8 cellular contexts compared by ENCODE assay signal in genomic region chr12:24991209-24992049, GRCh38. TPM values are rescaled to one million over a fixed set of nuclear protein-coding genes. Genes with fewer than 3 reads are reported as not detected.
DNase-seq lines count a peak whose midpoint lies in the region; ATAC-seq, FAIRE-seq and TF ChIP-seq lines count a peak whose summit lies in the region.

No MANE protein-coding gene starts in this region.

- no peaks in the 10 kb centered on the region for H3K36me3 Mint-ChIP-seq in T-helper 2 cell treated with Interferon-gamma antibody and Interleukin-4, amounts not matched to agents 5 μg/mL and 100 μg/mL, for 36 hours (ENCODE audit: low read depth)

- TF ChIP-seq CTCF in astrocyte of the cerebellum (IDR thresholded peaks at IDR 0.05; ENCODE audit: low read depth, low read length, missing control alignments): peak; percentile 28

- WGBS in small intestine, 3 donors: 36 to 40% (median 38%) methylated on average over 9 of the region's 9 CpGs

- no peaks in the 10 kb centered on the region for H3K9me3 Mint-ChIP-seq in T-helper 2 cell treated with Interferon-gamma antibody and Interleukin-4, amounts not matched to agents 5 μg/mL and 100 μg/mL, for 36 hours

- no peak for TF ChIP-seq POLR2A in GM12892 (IDR thresholded peaks at IDR 0.05; ENCODE audit: low read depth, low read length)

- no peak overlapping the region for H3K4me3 ChIP-seq in astrocyte of the cerebellum (ENCODE audit: low read depth, low read length)
- H3K4me3 ChIP-seq in small intestine (ENCODE audit: low read depth in 1 of 2, low read length in 2 of 2): no peak overlapping the region

- no peak overlapping the region for H3K27ac Mint-ChIP-seq in T-helper 2 cell treated with Interferon-gamma antibody and Interleukin-4, amounts not matched to agents 5 μg/mL and 100 μg/mL, for 36 hours

- FAIRE-seq in GM12892 (lab: Jason Lieb, UNC) (peak; percentile 85), small intestine (lab: Jason Lieb, UNC) (peak; percentile 93)

- in situ Hi-C loops in astrocyte of the cerebellum (cut with HindIII; ENCODE audit: low sequenced_read_pairs): loop anchor here (10.0 kb wide), 1 partner anchor 163 kb away; no protein-coding TSS in a partner anchor

- no peaks in the 10 kb centered on the region for H3K9me3 ChIP-seq in small intestine (ENCODE audit: control insufficient read depth, low read depth)

- no peaks in the 10 kb centered on the region for H3K4me1 ChIP-seq in small intestine (ENCODE audit: control insufficient read depth in 2 of 2, insufficient read depth in 1 of 2, low read depth in 1 of 2, low read length in 1 of 2)

- H3K4me3 Mint-ChIP-seq in T-helper 2 cell treated with Interferon-gamma antibody and Interleukin-4, amounts not matched to agents 5 μg/mL and 100 μg/mL, for 36 hours: no peak overlapping the region

- peak; percentile 49 for ATAC-seq in HG03442 (IDR thresholded peaks at IDR 0.05; ENCODE audit: unreplicated experiment)

- no peaks in the 10 kb centered on the region for H3K27me3 ChIP-seq in small intestine (ENCODE audit: control insufficient read depth in 2 of 2, insufficient read depth in 2 of 2, low read length in 2 of 2)

- H3K27ac ChIP-seq in small intestine (ENCODE audit: low read depth in 1 of 2, low read length in 1 of 2): no peak overlapping the region

- peaks cover 2% of the 10 kb centered on the region for H3K4me1 Mint-ChIP-seq in T-helper 2 cell treated with Interferon-gamma antibody and Interleukin-4, amounts not matched to agents 5 μg/mL and 100 μg/mL, for 36 hours (ENCODE audit: low read depth)

- DNase-seq in AG08395 (ENCODE audit: low spot score) (peak; percentile 56), GM12892 (ENCODE audit: insufficient read length) (no peak), NCI-H460 (ENCODE audit: extremely low read depth, low read depth) (peak; percentile 45), astrocyte of the cerebellum (ENCODE audit: low read depth) (peak; percentile 33), hepatic stellate cell (ENCODE audit: low spot score) (peak; percentile 47), small intestine (peak; percentile 66)
- DNase-seq in T-helper 2 cell treated with Interferon-gamma antibody and Interleukin-4, amounts not matched to agents 5 μg/mL and 100 μg/mL, for 36 hours (ENCODE audit: low spot score): no peak

- no peaks in the 10 kb centered on the region for H3K36me3 ChIP-seq in small intestine (ENCODE audit: control insufficient read depth in 2 of 2, insufficient read depth in 2 of 2, low read length in 2 of 2)

- peaks cover 9% of the 10 kb centered on the region for H3K27me3 Mint-ChIP-seq in T-helper 2 cell treated with Interferon-gamma antibody and Interleukin-4, amounts not matched to agents 5 μg/mL and 100 μg/mL, for 36 hours (ENCODE audit: low read depth)

RNA-seq across cellular contexts. Expression of gene BCAT1, which starts 42.5 kb away (rescaled TPM):
- polyA plus RNA-seq in GM12892 (2012; ENCODE audit: missing spikeins): 60.5 TPM
- 68.7 and 74.0 TPM in 2 replicates for total RNA-seq in NCI-H460 (2014; rRNA removed; shearing (Covaris generic))
- 20.2 and 26.9 TPM in 2 replicates for polyA plus RNA-seq in NCI-H460 (2014; cell fraction: nucleus; rRNA removed)
- 1 to 10 TPM in 2 of 3 donors, under 1 TPM in 1; 0.22 to 5.3 (median 2.4) TPM for polyA plus RNA-seq in small intestine

Comparison
In these comparisons a context has a peak if more than half of its experiments do, and no peak if none do; other contexts are left out.
1. DNase-seq: peak in AG08395 (single experiment), NCI-H460 (single experiment), astrocyte of the cerebellum (single experiment), hepatic stellate cell (single experiment) and small intestine (single experiment); none in GM12892 (single experiment) and T-helper 2 cell treated with Interferon-gamma antibody and Interleukin-4, amounts not matched to agents 5 μg/mL and 100 μg/mL, for 36 hours (single experiment).